9 cellular contexts compared by ENCODE assay signal in the genomic region with DNA sequence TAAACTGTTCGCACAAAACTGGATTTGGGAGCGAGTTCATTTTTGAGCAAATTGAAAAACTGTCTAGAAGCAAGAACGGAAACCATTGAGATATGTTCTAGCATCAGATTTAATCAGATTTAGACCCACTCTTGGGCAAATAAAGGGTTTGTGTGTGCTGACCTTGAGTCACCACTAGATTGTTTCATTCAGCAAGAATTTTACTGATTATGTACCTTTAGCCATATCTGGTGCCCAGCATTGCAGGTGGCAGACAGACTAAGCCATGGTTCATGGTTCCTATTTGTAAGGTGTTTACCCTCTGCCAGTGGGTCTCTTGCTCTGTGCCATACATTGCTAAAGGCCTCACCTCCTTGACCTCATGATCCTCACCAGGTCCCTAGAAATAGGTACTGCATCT. TPM values are rescaled to one million over a fixed set of nuclear protein-coding genes. Genes with fewer than 3 reads are reported as not detected.
A peak's percentile ranks its signal among the peaks of the same experiment; 100 is the strongest.
DNase-seq lines count a peak whose midpoint lies in the region; ATAC-seq and TF ChIP-seq lines count a peak whose summit lies in the region.
"Had no signal": no experiment of that assay in that cellular context is flagged by ENCODE, and none has a peak within 500 bp of the region (broad histone marks: within the 10 kb centered on the region; RNA-seq: fewer than 3 reads in every experiment).

No MANE protein-coding gene starts in this region.

- H4K20me1 ChIP-seq in SU-DHL-6 (ENCODE audit: low read depth, low read length) (no peaks in the 10 kb centered on the region), fibroblast of lung (ENCODE audit: control insufficient read depth, extremely low read depth, insufficient read depth, low read length) (peaks cover 2% of the 10 kb centered on the region)

- H2AFZ ChIP-seq in SU-DHL-6 (ENCODE audit: low read depth, low read length, severe bottlenecking): no peak overlapping the region
- no peak overlapping the region for H2AFZ ChIP-seq in fibroblast of lung (ENCODE audit: low read length)

- POLR2A ChIA-PET in RWPE1 (lab: Yijun Ruan, JAX; ENCODE audit: low non-redundant PET): no interaction called here

- CTCF ChIA-PET in RWPE1 (lab: Yijun Ruan, JAX): no interaction called here

- no peak for DNase-seq in HAP-1 (ENCODE audit: low spot score in 2 of 2)
- no peak for DNase-seq in fibroblast of lung (ENCODE audit: low read depth in 2 of 2)
- DNase-seq in skeletal muscle cell (ENCODE audit: low read depth): no peak
- DNase-seq in RWPE1 (ENCODE audit: low spot score): no peak
- DNase-seq: head of caudate nucleus had no signal

- ATAC-seq in GM21619 (IDR thresholded peaks at IDR 0.05; ENCODE audit: unreplicated experiment): no peak
- ATAC-seq in HG02852 (IDR thresholded peaks at IDR 0.05; ENCODE audit: unreplicated experiment): no peak

- peak overlapping the region; percentile 91 for H3K4me2 ChIP-seq in SU-DHL-6 (ENCODE audit: low read depth, low read length, poor library complexity, severe bottlenecking)
- H3K4me2 ChIP-seq in fibroblast of lung (ENCODE audit: extremely low read depth, insufficient read depth, low read length): peak overlapping the region; percentile 73

- H3K9me3 ChIP-seq in HAP-1: no peaks in the 10 kb centered on the region
- H3K9me3 ChIP-seq in SU-DHL-6 (ENCODE audit: insufficient read depth, low read length): no peaks in the 10 kb centered on the region
- H3K9me3 ChIP-seq in fibroblast of lung (ENCODE audit: control insufficient read depth, insufficient read depth, low read depth, low read length): no peaks in the 10 kb centered on the region

- H3K79me2 ChIP-seq in SU-DHL-6 (ENCODE audit: insufficient read depth, low read length): peaks cover 47% of the 10 kb centered on the region
- H3K79me2 ChIP-seq in fibroblast of lung (ENCODE audit: control insufficient read depth, insufficient read depth, low read length): peaks cover 32% of the 10 kb centered on the region

- H3K27ac ChIP-seq in SU-DHL-6 (ENCODE audit: low read depth, low read length): no peak overlapping the region
- no peak overlapping the region for H3K27ac ChIP-seq in fibroblast of lung (ENCODE audit: insufficient read depth, low read length)
- H3K27ac ChIP-seq in RWPE1: no peak overlapping the region

- in situ Hi-C loops in HAP-1 (cut with MboI; ENCODE audit: low sequenced_read_pairs): no loop called here

- no peaks in the 10 kb centered on the region for H3K9me2 ChIP-seq in SU-DHL-6 (replicated peaks; ENCODE audit: insufficient read depth, low read length)

- no peak for TF ChIP-seq CTCF in SU-DHL-6 (IDR thresholded peaks at IDR 0.05; ENCODE audit: insufficient read depth, low read length, poor library complexity, severe bottlenecking)
- no peak for TF ChIP-seq CTCF in fibroblast of lung (conservative IDR thresholded peaks at IDR 0.05 in 1 of 2, IDR thresholded peaks at IDR 0.05 in 1 of 2; ENCODE audit: low read depth in 1 of 2, low read length in 2 of 2)
- TF ChIP-seq CTCF in RWPE1 (conservative IDR thresholded peaks at IDR 0.05; ENCODE audit: low read depth): no peak

- H3K4me3 ChIP-seq in HAP-1 (peak overlapping the region; percentile 90), SU-DHL-6 (ENCODE audit: insufficient read depth, low read length, poor library complexity, severe bottlenecking) (peak overlapping the region; percentile 90), fibroblast of lung (replicated peaks in 1 of 4; ENCODE audit: control extremely low read depth in 1 of 4, insufficient read depth in 1 of 4, low read depth in 3 of 4, low read length in 4 of 4) (peak overlapping the region; percentile 73 to 95 (median 86)), skeletal muscle cell (ENCODE audit: low read depth, low read length) (peak overlapping the region; percentile 91)

- H3K36me3 ChIP-seq in HAP-1 (replicated peaks) (peaks cover 47% of the 10 kb centered on the region), SU-DHL-6 (ENCODE audit: low read length) (peaks cover 12% of the 10 kb centered on the region), fibroblast of lung (ENCODE audit: control insufficient read depth, insufficient read depth, low read length) (peaks cover 6% of the 10 kb centered on the region)

- H3K9ac ChIP-seq in SU-DHL-6 (ENCODE audit: low read length): peak overlapping the region; percentile 88
- H3K9ac ChIP-seq in fibroblast of lung (ENCODE audit: insufficient read depth, low read length): no peak overlapping the region

- H3F3A ChIP-seq in SU-DHL-6 (ENCODE audit: insufficient read depth): peaks cover 3% of the 10 kb centered on the region; the same call in 1 of the 2 replicates

- H3K27me3 ChIP-seq in HAP-1 (ENCODE audit: low read depth) (no peaks in the 10 kb centered on the region), SU-DHL-6 (ENCODE audit: low read length) (no peaks in the 10 kb centered on the region), fibroblast of lung (ENCODE audit: control insufficient read depth, insufficient read depth, low read length) (no peaks in the 10 kb centered on the region)

- H3K4me1 ChIP-seq in HAP-1 (peaks cover 15% of the 10 kb centered on the region), fibroblast of lung (ENCODE audit: control insufficient read depth, extremely low read depth, insufficient read depth, low read length) (peaks cover 2% of the 10 kb centered on the region)

RNA-seq across cellular contexts. Expression of gene NUDC, which starts 1.4 kb away (rescaled TPM):
- total RNA-seq in fibroblast of lung: 19.5 and 21.5 TPM in 2 replicates
- 41.5 and 60.3 TPM in 2 replicates for polyA plus RNA-seq in fibroblast of lung
- 88.9 and 132 TPM in 2 replicates for polyA plus RNA-seq in fibroblast of lung (2012)
- polyA minus RNA-seq in fibroblast of lung (ENCODE audit: low replicate concordance): 23.9 and 33.6 TPM in 2 replicates

RNA-seq across cellular contexts. Expression of gene NR0B2, which starts 9.1 kb away (rescaled TPM):
- not detected in 2 replicates for total RNA-seq in fibroblast of lung
- polyA plus RNA-seq in fibroblast of lung: not detected in 2 replicates
- polyA plus RNA-seq in fibroblast of lung (2012): not detected in 2 replicates
- not detected in 2 replicates for polyA minus RNA-seq in fibroblast of lung (ENCODE audit: low replicate concordance)
- total RNA-seq: LHCN-M2 had no signal

RNA-seq across cellular contexts. Expression of gene GPATCH3, which starts 22.6 kb away (rescaled TPM):
- total RNA-seq in fibroblast of lung: 10.8 and 11.4 TPM in 2 replicates
- polyA plus RNA-seq in fibroblast of lung: 4.9 and 5.1 TPM in 2 replicates
- 7.3 and 7.6 TPM in 2 replicates for polyA plus RNA-seq in fibroblast of lung (2012)
- polyA minus RNA-seq in fibroblast of lung (ENCODE audit: low replicate concordance): 3.5 and 6.4 TPM in 2 replicates

RNA-seq across cellular contexts. Expression of gene GPN2, which starts 32.8 kb away (rescaled TPM):
- total RNA-seq in fibroblast of lung: 9.0 and 12.2 TPM in 2 replicates
- polyA plus RNA-seq in fibroblast of lung: 21.5 and 32.6 TPM in 2 replicates
- polyA plus RNA-seq in fibroblast of lung (2012): 22.0 and 35.1 TPM in 2 replicates
- polyA minus RNA-seq in fibroblast of lung (ENCODE audit: low replicate concordance): 76.8 and 96.2 TPM in 2 replicates

RNA-seq across cellular contexts. Expression of gene KDF1, which starts 37.4 kb away (rescaled TPM):
- not detected in 2 replicates for total RNA-seq in fibroblast of lung
- 0.05 TPM in 1 of 2 replicates, not detected in the other for polyA plus RNA-seq in fibroblast of lung
- not detected in 2 replicates for polyA plus RNA-seq in fibroblast of lung (2012)
- not detected in 2 replicates for polyA minus RNA-seq in fibroblast of lung (ENCODE audit: low replicate concordance)
- total RNA-seq: LHCN-M2 had no signal
